10 cellular contexts compared by ENCODE assay signal in the genomic region with DNA sequence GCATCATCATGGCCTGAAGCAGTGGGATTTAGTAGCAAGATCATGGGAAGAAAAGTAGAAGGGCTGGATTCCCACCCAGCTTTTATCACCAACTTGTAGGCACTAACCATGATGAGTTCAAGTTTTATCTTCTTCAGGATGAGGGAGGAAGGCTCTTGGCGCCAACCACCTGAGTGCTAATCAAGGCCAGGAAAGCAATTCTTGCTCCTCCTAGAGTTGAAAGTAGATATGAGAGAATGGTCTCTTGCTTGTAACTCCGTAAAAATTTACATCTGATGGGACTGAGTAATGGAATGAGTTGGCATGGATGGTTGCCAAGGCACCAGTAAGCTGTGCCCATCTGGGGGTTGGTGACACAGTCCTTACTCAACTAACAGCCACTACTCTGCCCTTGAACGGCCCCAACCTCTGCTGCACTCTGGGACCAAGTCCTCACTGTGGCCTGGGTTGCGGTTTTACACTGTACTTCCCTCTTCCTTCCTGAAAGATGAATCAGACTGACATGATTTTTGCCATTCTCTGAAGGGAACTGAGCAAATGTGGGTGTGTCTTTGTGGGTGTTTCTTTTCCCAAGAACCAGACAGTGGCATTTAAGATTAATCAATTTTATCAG. TPM values are rescaled to one million over a fixed set of nuclear protein-coding genes. Genes with fewer than 3 reads are reported as not detected.
A peak's percentile ranks its signal among the peaks of the same experiment; 100 is the strongest.
DNase-seq lines count a peak whose midpoint lies in the region; ATAC-seq lines count a peak whose summit lies in the region.
"Had no signal": no experiment of that assay in that cellular context is flagged by ENCODE, and none has a peak within 500 bp of the region (broad histone marks: within the 10 kb centered on the region; RNA-seq: fewer than 3 reads in every experiment).

No MANE protein-coding gene starts in this region.

- no peaks in the 10 kb centered on the region for H3K9me3 Mint-ChIP-seq in activated CD4-positive, alpha-beta T cell treated with anti-CD3 and anti-CD28 coated beads for 36 hours (ENCODE audit: low read depth)
- H3K9me3 Mint-ChIP-seq in activated CD8-positive, alpha-beta T cell treated with anti-CD3 and anti-CD28 coated beads, Interleukin-2, amount 10 ng/mL, durations not matched to agents 7 days and 5 days (ENCODE audit: insufficient read depth) = no peaks in the 10 kb centered on the region
- H3K9me3 Mint-ChIP-seq: memory B cell had no signal

- H3K4me3 Mint-ChIP-seq in activated CD4-positive, alpha-beta T cell treated with anti-CD3 and anti-CD28 coated beads for 36 hours = no peak overlapping the region
- H3K4me3 Mint-ChIP-seq in activated CD8-positive, alpha-beta T cell treated with anti-CD3 and anti-CD28 coated beads, Interleukin-2, amount 10 ng/mL, durations not matched to agents 7 days and 5 days = no peak overlapping the region
- H3K4me3 Mint-ChIP-seq: memory B cell had no signal

- ATAC-seq in activated CD4-positive, alpha-beta T cell treated with anti-CD3 and anti-CD28 coated beads for 36 hours = peak; percentile 99
- peak; percentile 63 for ATAC-seq in activated CD8-positive, alpha-beta T cell treated with anti-CD3 and anti-CD28 coated beads, Interleukin-2, amount 10 ng/mL, durations not matched to agents 7 days and 5 days
- ATAC-seq in HG03521 (IDR thresholded peaks at IDR 0.05; ENCODE audit: unreplicated experiment) (no peak), HG03565 (IDR thresholded peaks at IDR 0.05; ENCODE audit: unreplicated experiment) (no peak), GM18873 (IDR thresholded peaks at IDR 0.05; ENCODE audit: low FRiP score, unreplicated experiment) (no peak)

- H3K36me3 Mint-ChIP-seq in activated CD4-positive, alpha-beta T cell treated with anti-CD3 and anti-CD28 coated beads for 36 hours (ENCODE audit: low read depth) = no peaks in the 10 kb centered on the region
- H3K36me3 Mint-ChIP-seq in activated CD8-positive, alpha-beta T cell treated with anti-CD3 and anti-CD28 coated beads, Interleukin-2, amount 10 ng/mL, durations not matched to agents 7 days and 5 days (ENCODE audit: low read depth) = no peaks in the 10 kb centered on the region
- H3K36me3 Mint-ChIP-seq: memory B cell had no signal

- DNase-seq in activated CD4-positive, alpha-beta T cell treated with anti-CD3 and anti-CD28 coated beads for 36 hours = peak; percentile 73
- DNase-seq in activated CD4-positive, alpha-beta T cell treated with anti-CD3 and anti-CD28 coated beads for 1 hour = no peak
- DNase-seq in activated CD8-positive, alpha-beta T cell treated with anti-CD3 and anti-CD28 coated beads, Interleukin-2, amount 10 ng/mL, durations not matched to agents 7 days and 5 days = peak; percentile 44
- DNase-seq in foreskin melanocyte = peak; percentile 24
- DNase-seq in stimulated activated CD4-positive, alpha-beta T cell treated with anti-CD3 and anti-CD28 coated beads, TNF-alpha, amount 100 ng/mL, for 4 hours (ENCODE audit: low read depth in 3 of 3) = peak in 2 of 3 experiments; percentile 0 to 3

- intact Hi-C loops in activated CD4-positive, alpha-beta T cell treated with anti-CD3 and anti-CD28 coated beads for 36 hours (cut with DNase I, micrococcal nuclease) = no loop called here

- POLR2A ChIA-PET in activated CD4-positive, alpha-beta T cell treated with anti-CD3 and anti-CD28 coated beads for 36 hours (lab: Charles Lee) = no interaction called here
- POLR2A ChIA-PET in activated CD8-positive, alpha-beta T cell treated with anti-CD3 and anti-CD28 coated beads, Interleukin-2, amount 10 ng/mL, durations not matched to agents 7 days and 5 days (lab: Charles Lee) = no interaction called here

- CTCF ChIA-PET in activated CD4-positive, alpha-beta T cell treated with anti-CD3 and anti-CD28 coated beads for 36 hours (lab: Charles Lee) = interaction anchor here (0.8 kb wide), 1 partner anchor 1317 kb away, joined by 3 read pairs; no protein-coding TSS in a partner anchor
- CTCF ChIA-PET in activated CD8-positive, alpha-beta T cell treated with anti-CD3 and anti-CD28 coated beads, Interleukin-2, amount 10 ng/mL, durations not matched to agents 7 days and 5 days (lab: Charles Lee) = no interaction called here

- peaks cover 12% of the 10 kb centered on the region for H3K4me1 Mint-ChIP-seq in activated CD4-positive, alpha-beta T cell treated with anti-CD3 and anti-CD28 coated beads for 36 hours
- H3K4me1 Mint-ChIP-seq in activated CD8-positive, alpha-beta T cell treated with anti-CD3 and anti-CD28 coated beads, Interleukin-2, amount 10 ng/mL, durations not matched to agents 7 days and 5 days (ENCODE audit: low read depth) = peaks cover 10% of the 10 kb centered on the region

- H3K27me3 Mint-ChIP-seq in activated CD4-positive, alpha-beta T cell treated with anti-CD3 and anti-CD28 coated beads for 36 hours = peaks cover 3% of the 10 kb centered on the region
- H3K27me3 Mint-ChIP-seq in activated CD8-positive, alpha-beta T cell treated with anti-CD3 and anti-CD28 coated beads, Interleukin-2, amount 10 ng/mL, durations not matched to agents 7 days and 5 days (ENCODE audit: low read depth) = peaks cover under 1% of the 10 kb centered on the region

- H3K27ac Mint-ChIP-seq in activated CD4-positive, alpha-beta T cell treated with anti-CD3 and anti-CD28 coated beads for 36 hours = no peak overlapping the region
- H3K27ac Mint-ChIP-seq in activated CD8-positive, alpha-beta T cell treated with anti-CD3 and anti-CD28 coated beads, Interleukin-2, amount 10 ng/mL, durations not matched to agents 7 days and 5 days = no peak overlapping the region
- H3K27ac Mint-ChIP-seq: memory B cell had no signal

RNA-seq across cellular contexts. Expression of gene NDP, which starts 39.4 kb away (rescaled TPM):
- total RNA-seq in activated CD4-positive, alpha-beta T cell treated with anti-CD3 and anti-CD28 coated beads for 36 hours = not detected
- not detected for total RNA-seq in activated CD8-positive, alpha-beta T cell treated with anti-CD3 and anti-CD28 coated beads, Interleukin-2, amount 10 ng/mL, durations not matched to agents 7 days and 5 days
- total RNA-seq: SK-MEL-5 had no signal

Comparison
In these comparisons a context has a peak if more than half of its experiments do, and no peak if none do; other contexts are left out.
1. ATAC-seq: peak in activated CD4-positive, alpha-beta T cell treated with anti-CD3 and anti-CD28 coated beads for 36 hours (single experiment) and activated CD8-positive, alpha-beta T cell treated with anti-CD3 and anti-CD28 coated beads, Interleukin-2, amount 10 ng/mL, durations not matched to agents 7 days and 5 days (single experiment); none in HG03521 (single experiment), HG03565 (single experiment) and GM18873 (single experiment).